Comparison of ENCODE assay signal across 23 cellular contexts in the genomic region with DNA sequence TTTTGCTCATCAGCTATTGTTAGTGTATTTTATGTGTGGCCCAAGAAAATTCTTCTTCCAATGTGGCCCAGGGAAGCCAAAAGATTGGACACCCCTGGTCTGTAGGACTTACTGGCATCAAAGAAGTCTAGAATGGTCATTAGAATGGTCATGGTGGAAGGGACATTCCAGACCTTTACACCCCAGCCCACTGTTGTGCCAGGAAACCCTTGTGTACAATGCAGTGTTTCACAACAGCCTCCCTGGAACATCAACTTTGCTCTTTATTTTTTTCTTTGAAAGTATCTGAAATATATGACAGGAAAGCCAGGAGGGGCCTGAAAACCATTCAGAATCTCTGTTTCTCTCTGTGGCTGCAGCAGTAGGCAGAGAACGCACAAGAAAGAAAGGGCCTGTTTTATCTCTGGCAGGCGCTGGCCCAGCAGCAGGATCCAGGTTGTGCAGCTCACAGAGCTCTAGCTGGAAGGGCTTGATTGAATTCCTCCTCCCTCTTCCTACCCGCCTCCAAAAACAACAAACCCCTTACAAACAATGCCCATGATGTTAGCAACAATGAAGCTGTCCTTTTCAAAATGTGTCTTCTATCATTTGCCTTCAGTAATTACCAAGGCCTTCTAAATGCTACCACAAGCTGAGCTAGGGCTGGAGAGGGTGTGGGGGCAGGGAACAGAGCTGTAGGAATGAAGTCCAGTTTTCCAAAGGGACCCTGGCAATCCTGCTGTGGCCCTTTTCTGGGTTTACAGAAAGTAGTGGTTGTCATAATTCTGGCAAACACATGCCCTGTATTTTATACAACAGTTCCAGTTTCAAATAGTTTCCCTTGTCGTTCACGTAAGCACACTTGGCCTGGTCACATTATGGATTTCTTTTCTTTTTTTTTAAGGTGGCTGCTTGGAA. TPM values are rescaled to one million over a fixed set of nuclear protein-coding genes. Genes with fewer than 3 reads are reported as not detected.
"Had no signal": no experiment of that assay in that cellular context is flagged by ENCODE, and none has a peak within 500 bp of the region (broad histone marks: within the 10 kb centered on the region; RNA-seq: fewer than 3 reads in every experiment).

No MANE protein-coding gene starts in this region.

- H3K27me3 ChIP-seq: adrenal gland, brain microvascular endothelial cell, esophagus squamous epithelium, foreskin keratinocyte had no signal

- H3K9me3 Mint-ChIP-seq: activated T-helper 17 cell treated with anti-CD3 and anti-CD28 coated beads, Interleukin-2, amount 50 U/mL, for 72 hours had no signal

- H3K4me1 ChIP-seq: adrenal gland, esophagus squamous epithelium, foreskin keratinocyte, heart left ventricle had no signal

- ATAC-seq: activated T-helper 17 cell treated with anti-CD3 and anti-CD28 coated beads, Interleukin-2, amount 50 U/mL, for 72 hours; heart left ventricle; naive thymus-derived CD4-positive, alpha-beta T cell; stimulated activated naive CD8-positive, alpha-beta T cell treated with anti-CD3 and anti-CD28 coated beads, Interleukin-15, Interleukin-2, amounts not matched to agents 100 U/mL and 50 U/mL, for 24 hours had no signal

- H3K27me3 Mint-ChIP-seq: activated CD4-positive, alpha-beta T cell treated with anti-CD3 and anti-CD28 coated beads, Interleukin-2, amount 10 ng/mL, durations not matched to agents 7 days and 5 days; activated naive CD4-positive, alpha-beta T cell treated with anti-CD3 and anti-CD28 coated beads, Interleukin-2, amount 10 ng/mL, durations not matched to agents 7 days and 5 days; activated T-helper 17 cell treated with anti-CD3 and anti-CD28 coated beads, Interleukin-2, amount 50 U/mL, for 72 hours; naive thymus-derived CD4-positive, alpha-beta T cell had no signal

- H3K27ac ChIP-seq: adrenal gland, brain microvascular endothelial cell, dorsolateral prefrontal cortex, foreskin keratinocyte had no signal

- H3K4me3 ChIP-seq: adrenal gland, dorsolateral prefrontal cortex, esophagus squamous epithelium, heart left ventricle had no signal

- H3K36me3 ChIP-seq: adrenal gland, brain microvascular endothelial cell, esophagus squamous epithelium, heart left ventricle had no signal

- H3K36me3 Mint-ChIP-seq: activated naive CD4-positive, alpha-beta T cell treated with anti-CD3 and anti-CD28 coated beads, Interleukin-2, amount 10 ng/mL, durations not matched to agents 7 days and 5 days had no signal

- DNase-seq: activated CD4-positive, alpha-beta T cell treated with anti-CD3 and anti-CD28 coated beads, Interleukin-2, amount 10 ng/mL, durations not matched to agents 7 days and 5 days; activated CD4-positive, CD25-positive, alpha-beta regulatory T cell; activated CD8-positive, alpha-beta memory T cell treated with anti-CD3 and anti-CD28 coated beads for 24 hours; activated naive CD4-positive, alpha-beta T cell treated with anti-CD3 and anti-CD28 coated beads, Interleukin-2, amount 10 ng/mL, durations not matched to agents 7 days and 5 days; adrenal gland; brain microvascular endothelial cell; dorsolateral prefrontal cortex; esophagus squamous epithelium; foreskin keratinocyte; heart left ventricle; kidney; naive thymus-derived CD4-positive, alpha-beta T cell; stimulated activated CD4-positive, alpha-beta T cell treated with anti-CD3 and anti-CD28 coated beads, Interleukin-4, amount 100 ng/mL, for 1 hour; stimulated activated CD8-positive, alpha-beta memory T cell treated with anti-CD3 and anti-CD28 coated beads, Interleukin-4, amount 100 ng/mL, for 48 hours; stimulated activated naive CD8-positive, alpha-beta T cell treated with anti-CD3 and anti-CD28 coated beads, Interleukin-15, Interleukin-2, amounts not matched to agents 100 U/mL and 50 U/mL, for 24 hours had no signal

- H3K4me3 Mint-ChIP-seq: activated CD4-positive, alpha-beta T cell treated with anti-CD3 and anti-CD28 coated beads, Interleukin-2, amount 10 ng/mL, durations not matched to agents 7 days and 5 days; activated naive CD4-positive, alpha-beta T cell treated with anti-CD3 and anti-CD28 coated beads, Interleukin-2, amount 10 ng/mL, durations not matched to agents 7 days and 5 days; activated T-helper 17 cell treated with anti-CD3 and anti-CD28 coated beads, Interleukin-2, amount 50 U/mL, for 72 hours; mesothelial cell of epicardium; naive thymus-derived CD4-positive, alpha-beta T cell; T-helper 1 cell treated with Interleukin-12 subunit alpha and Interleukin-12 subunit beta and Interleukin-4 antibody, amounts not matched to agents 30 μg/mL and 1 μg/mL, for 36 hours had no signal

- H3K4me1 Mint-ChIP-seq: activated CD4-positive, alpha-beta T cell treated with anti-CD3 and anti-CD28 coated beads, Interleukin-2, amount 10 ng/mL, durations not matched to agents 7 days and 5 days; activated naive CD4-positive, alpha-beta T cell treated with anti-CD3 and anti-CD28 coated beads, Interleukin-2, amount 10 ng/mL, durations not matched to agents 7 days and 5 days; activated T-helper 17 cell treated with anti-CD3 and anti-CD28 coated beads, Interleukin-2, amount 50 U/mL, for 72 hours; naive thymus-derived CD4-positive, alpha-beta T cell had no signal

- H3K9me3 ChIP-seq: adrenal gland had no signal

- H3K27ac Mint-ChIP-seq: activated CD4-positive, alpha-beta T cell treated with anti-CD3 and anti-CD28 coated beads, Interleukin-2, amount 10 ng/mL, durations not matched to agents 7 days and 5 days; activated naive CD4-positive, alpha-beta T cell treated with anti-CD3 and anti-CD28 coated beads, Interleukin-2, amount 10 ng/mL, durations not matched to agents 7 days and 5 days; activated T-helper 17 cell treated with anti-CD3 and anti-CD28 coated beads, Interleukin-2, amount 50 U/mL, for 72 hours; naive thymus-derived CD4-positive, alpha-beta T cell; T-helper 1 cell treated with Interleukin-12 subunit alpha and Interleukin-12 subunit beta and Interleukin-4 antibody, amounts not matched to agents 30 μg/mL and 1 μg/mL, for 36 hours had no signal

RNA-seq across cellular contexts. Expression of a gene that starts 32.3 kb away (rescaled TPM):
- total RNA-seq: activated CD4-positive, alpha-beta T cell treated with anti-CD3 and anti-CD28 coated beads, Interleukin-2, amount 10 ng/mL, durations not matched to agents 7 days and 5 days; activated T-helper 17 cell treated with anti-CD3 and anti-CD28 coated beads, Interleukin-2, amount 50 U/mL, for 72 hours; adrenal gland; cerebellum; dorsolateral prefrontal cortex; esophagus squamous epithelium; foreskin keratinocyte; heart left ventricle; kidney; lower leg skin; mesothelial cell of epicardium; naive thymus-derived CD4-positive, alpha-beta T cell; omental fat pad; temporal lobe; urinary bladder had no signal
- polyA plus RNA-seq: adrenal gland; foreskin keratinocyte; heart left ventricle; naive thymus-derived CD4-positive, alpha-beta T cell; urinary bladder had no signal
